ENCODE assay signal across 20 cellular contexts in genomic region chr18:28036481-28036880, GRCh38.
DNase-seq lines count a peak whose midpoint lies in the region; ATAC-seq and TF ChIP-seq lines count a peak whose summit lies in the region.
"Had no signal": no experiment of that assay in that cellular context is flagged by ENCODE, and none has a peak within 500 bp of the region (broad histone marks: within the 10 kb centered on the region; RNA-seq: fewer than 3 reads in every experiment).

No MANE protein-coding gene starts in this region.

- peak overlapping the region; percentile 37 for H3K27ac Mint-ChIP-seq in chondrocyte (ENCODE audit: unreplicated experiment)
- H3K27ac Mint-ChIP-seq: activated naive CD4-positive, alpha-beta T cell treated with anti-CD3 and anti-CD28 coated beads, Interleukin-2, amount 50 U/mL, for 72 hours; CD14-positive monocyte; dendritic cell treated with granulocyte-macrophage colony-stimulating factor and Interleukin-4, amounts not matched to agents 40 ng/mL and 50 ng/mL, for 4 days; IgD-negative memory B cell; stimulated activated memory B cell treated with anti-CD40 and anti-IgM and Interleukin-4, amounts not matched to agents 10 μg/mL and 1 μg/mL and 100 μg/mL, for 72 hours had no signal

- no peak overlapping the region for H2AFZ ChIP-seq in SK-N-SH (ENCODE audit: low read depth)

- H3K36me3 ChIP-seq in HUES48 (ENCODE audit: control insufficient read depth, insufficient read depth, low read length): no peaks in the 10 kb centered on the region
- no peaks in the 10 kb centered on the region for H3K36me3 ChIP-seq in right lobe of liver
- H3K36me3 ChIP-seq in SK-N-SH (replicated peaks in 1 of 2; ENCODE audit: control insufficient read depth in 1 of 2, insufficient read depth in 2 of 2, low read length in 1 of 2): peaks cover 0 to 19% of the 10 kb centered on the region in 2 experiments
- H3K36me3 ChIP-seq: neutrophil had no signal

- 21% methylated on average over 5 of the region's 5 CpGs for WGBS in right lobe of liver (ENCODE audit: insufficient coverage, low coverage, low lambda C conversion rate, missing lambda C conversion rate)
- WGBS in SK-N-SH (ENCODE audit: low lambda C conversion rate): 87% methylated on average over 5 of the region's 5 CpGs

- peaks cover 100% of the 10 kb centered on the region for H3K79me2 ChIP-seq in SK-N-SH (ENCODE audit: insufficient read depth)

- H3K9ac ChIP-seq in HUES48 (ENCODE audit: low read depth, low read length) (no peak overlapping the region), SK-N-SH (no peak overlapping the region)

- H3K9me3 ChIP-seq in HUES48 (ENCODE audit: control insufficient read depth, insufficient read depth, low read length) (no peaks in the 10 kb centered on the region), right lobe of liver (no peaks in the 10 kb centered on the region), SK-N-SH (no peaks in the 10 kb centered on the region)
- H3K9me3 ChIP-seq: neutrophil, testis had no signal

- H3K27me3 ChIP-seq in HUES48 (ENCODE audit: control insufficient read depth, insufficient read depth, low read length): no peaks in the 10 kb centered on the region
- no peaks in the 10 kb centered on the region for H3K27me3 ChIP-seq in right lobe of liver
- no peaks in the 10 kb centered on the region for H3K27me3 ChIP-seq in SK-N-SH (ENCODE audit: insufficient read depth)
- H3K27me3 ChIP-seq: neutrophil, testis had no signal

- H3K4me3 ChIP-seq in HUES48 (ENCODE audit: low read depth, low read length): no peak overlapping the region
- peak overlapping the region in 1 of 3 donors; percentile 16 for H3K4me3 ChIP-seq in right lobe of liver
- no peak overlapping the region for H3K4me3 ChIP-seq in SK-N-SH (ENCODE audit: low read depth in 2 of 2, low read length in 1 of 2)
- H3K4me3 ChIP-seq: testis had no signal

- no peaks in the 10 kb centered on the region for H3K9me2 ChIP-seq in SK-N-SH

- no peaks in the 10 kb centered on the region for H3K9me3 Mint-ChIP-seq in chondrocyte (ENCODE audit: low read depth)
- H3K9me3 Mint-ChIP-seq: dendritic cell treated with granulocyte-macrophage colony-stimulating factor and Interleukin-4, amounts not matched to agents 40 ng/mL and 50 ng/mL, for 4 days had no signal

- intact Hi-C loops in right lobe of liver (cut with DNase I): no loop called here

- H3K4me1 ChIP-seq in HUES48 (ENCODE audit: control insufficient read depth, insufficient read depth, low read length) (peaks cover 43% of the 10 kb centered on the region), right lobe of liver (peaks cover 0 to 13% (median 0%) of the 10 kb centered on the region in 4 donors), SK-N-SH (ENCODE audit: control insufficient read depth in 1 of 2, insufficient read depth in 2 of 2, low read depth in 1 of 2, low read length in 1 of 2) (peaks cover 5 to 10% of the 10 kb centered on the region in 2 experiments; a peak in 3 of 4 replicates)
- H3K4me1 ChIP-seq: testis had no signal

- POLR2A ChIA-PET in SK-N-SH (lab: Yijun Ruan, JAX): no interaction called here

- H3K27ac ChIP-seq in HUES48 (ENCODE audit: low read depth, low read length) (peak overlapping the region; percentile 44), right lobe of liver (peak overlapping the region in 2 of 3 donors; percentile 14 to 17), SK-N-SH (ENCODE audit: low read depth in 2 of 2, low read length in 1 of 2) (no peak overlapping the region)
- H3K27ac ChIP-seq: neutrophil, testis had no signal

- peaks cover 1% of the 10 kb centered on the region for H3K36me3 Mint-ChIP-seq in chondrocyte (ENCODE audit: low read depth)
- H3K36me3 Mint-ChIP-seq: activated naive CD4-positive, alpha-beta T cell treated with anti-CD3 and anti-CD28 coated beads, Interleukin-2, amount 50 U/mL, for 72 hours; CD14-positive monocyte; IgD-negative memory B cell; stimulated activated memory B cell treated with anti-CD40 and anti-IgM and Interleukin-4, amounts not matched to agents 10 μg/mL and 1 μg/mL and 100 μg/mL, for 72 hours had no signal

- H3K27me3 Mint-ChIP-seq in chondrocyte (ENCODE audit: low read depth): no peaks in the 10 kb centered on the region
- H3K27me3 Mint-ChIP-seq: dendritic cell treated with granulocyte-macrophage colony-stimulating factor and Interleukin-4, amounts not matched to agents 40 ng/mL and 50 ng/mL, for 4 days; IgD-negative memory B cell; stimulated activated memory B cell treated with anti-CD40 and anti-IgM and Interleukin-4, amounts not matched to agents 10 μg/mL and 1 μg/mL and 100 μg/mL, for 72 hours had no signal

- ATAC-seq in right lobe of liver: peak; percentile 70 to 80 (median 77)
- ATAC-seq in HG03571 (IDR thresholded peaks at IDR 0.05; ENCODE audit: unreplicated experiment): no peak
- ATAC-seq: activated naive CD4-positive, alpha-beta T cell treated with anti-CD3 and anti-CD28 coated beads, Interleukin-2, amount 50 U/mL, for 72 hours; sciatic nerve; stimulated activated memory B cell treated with anti-CD40 and anti-IgM and Interleukin-4, amounts not matched to agents 10 μg/mL and 1 μg/mL and 100 μg/mL, for 72 hours had no signal

- H3K4me2 ChIP-seq in SK-N-SH: no peak overlapping the region

- peaks cover 80% of the 10 kb centered on the region for H4K20me1 ChIP-seq in SK-N-SH (ENCODE audit: insufficient read depth)

- no peak for TF ChIP-seq RAD21 in SK-N-SH (IDR thresholded peaks at IDR 0.05; ENCODE audit: low read length)

- peaks cover 17% of the 10 kb centered on the region for H3F3A ChIP-seq in SK-N-SH (replicated peaks; ENCODE audit: insufficient read depth)

- CTCF ChIA-PET in SK-N-SH (lab: Yijun Ruan, JAX): interaction anchor here (1.5 to 1.6 kb wide), 2 partner anchors 11 kb away, joined by 3 to 6 read pairs; no protein-coding TSS in a partner anchor

- H3K4me1 Mint-ChIP-seq in chondrocyte (ENCODE audit: low read depth): peaks cover 62% of the 10 kb centered on the region
- H3K4me1 Mint-ChIP-seq: IgD-negative memory B cell; stimulated activated memory B cell treated with anti-CD40 and anti-IgM and Interleukin-4, amounts not matched to agents 10 μg/mL and 1 μg/mL and 100 μg/mL, for 72 hours had no signal

- TF ChIP-seq CTCF in chondrocyte (IDR thresholded peaks at IDR 0.05) (no peak), right lobe of liver (IDR thresholded peaks at IDR 0.05) (no peak), SK-N-SH (IDR thresholded peaks at IDR 0.05) (no peak)

- TF ChIP-seq EP300 in SK-N-SH (IDR thresholded peaks at IDR 0.05; ENCODE audit: borderline replicate concordance in 1 of 2, low read depth in 1 of 2, low read length in 1 of 2): no peak

- no peak overlapping the region for H3K4me3 Mint-ChIP-seq in chondrocyte (ENCODE audit: unreplicated experiment)
- H3K4me3 Mint-ChIP-seq: CD14-positive monocyte; dendritic cell treated with granulocyte-macrophage colony-stimulating factor and Interleukin-4, amounts not matched to agents 40 ng/mL and 50 ng/mL, for 4 days; IgD-negative memory B cell; stimulated activated memory B cell treated with anti-CD40 and anti-IgM and Interleukin-4, amounts not matched to agents 10 μg/mL and 1 μg/mL and 100 μg/mL, for 72 hours had no signal

- DNase-seq in chondrocyte (ENCODE audit: low spot score) (no peak), right lobe of liver (no peak), retina (peak; percentile 61), NAMALWA (ENCODE audit: low spot score) (no peak), H4 (ENCODE audit: low spot score) (no peak), SK-N-SH (no peak)
- DNase-seq: islet precursor cell; NCI-H1694; NCI-H748 treated with DMSO at 0.1 percent for 48 hours; stimulated activated CD4-positive, alpha-beta T cell treated with anti-CD3 and anti-CD28 coated beads, Interleukin-1b, Interleukin-23, amount 100 ng/mL, for 48 hours; testis had no signal

- no peak for TF ChIP-seq POLR2A in right lobe of liver (IDR thresholded peaks at IDR 0.05)

TF ChIP-seq in SK-N-SH, 30 proteins besides CTCF, POLR2A, EP300 and RAD21 (continues in another document):
- no peak for TF ChIP-seq REST (IDR thresholded peaks at IDR 0.05; ENCODE audit: low read depth, low read length)
- TF ChIP-seq RFX5 (IDR thresholded peaks at IDR 0.05; ENCODE audit: low read length): no peak
- no peak for TF ChIP-seq ELF1 (IDR thresholded peaks at IDR 0.05)
- no peak for TF ChIP-seq JUND (IDR thresholded peaks at IDR 0.05)
- no peak for TF ChIP-seq NFIC (IDR thresholded peaks at IDR 0.05; ENCODE audit: borderline replicate concordance)
- TF ChIP-seq EZH2phosphoT487 (IDR thresholded peaks at IDR 0.05; ENCODE audit: borderline replicate concordance, low read depth): no peak
- no peak for TF ChIP-seq MXI1 (IDR thresholded peaks at IDR 0.05; ENCODE audit: low read depth, low read length)
- no peak for TF ChIP-seq TAF1 (IDR thresholded peaks at IDR 0.05; ENCODE audit: borderline replicate concordance, low read depth, low read length)
- TF ChIP-seq USF1 (IDR thresholded peaks at IDR 0.05; ENCODE audit: borderline replicate concordance, low read depth): no peak

Comparison
In these comparisons a context has a peak if more than half of its experiments do, and no peak if none do; other contexts are left out.
1. H3K27ac ChIP-seq: peak in HUES48 (single experiment) and right lobe of liver (2 of 3); none in SK-N-SH (0 of 2).